In the genomic region with DNA sequence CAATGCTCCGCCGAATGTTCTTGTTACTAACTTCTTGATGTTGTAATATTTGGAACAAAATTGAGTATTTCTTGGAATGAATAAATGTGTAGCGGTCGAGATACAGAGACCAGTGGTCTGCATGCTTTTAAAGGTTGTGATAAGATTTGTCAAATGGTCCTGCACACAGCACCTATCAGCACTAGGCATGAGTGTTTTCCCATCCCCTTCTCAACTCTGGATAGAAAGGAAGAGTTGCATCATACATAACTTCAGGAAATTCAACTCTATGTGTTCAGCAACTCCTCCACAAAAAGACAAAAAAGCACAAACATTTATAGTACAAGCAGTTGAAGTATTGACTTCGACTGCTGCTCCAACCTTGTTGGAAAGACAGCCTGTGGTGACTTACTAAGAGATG, we compare ENCODE assay signal across 25 cellular contexts.
"Had no signal": no experiment of that assay in that cellular context is flagged by ENCODE, and none has a peak within 500 bp of the region (broad histone marks: within the 10 kb centered on the region; RNA-seq: fewer than 3 reads in every experiment).

No MANE protein-coding gene starts in this region.

- ATAC-seq: Panc1, PC-3, SK-N-SH treated with all-trans-retinoic acid at 6 μM for 48 hours had no signal

- H3K9me3 ChIP-seq: MG63, SJCRH30 had no signal

- H3K4me3 ChIP-seq: MG63, SJCRH30 had no signal

- H3K27me3 ChIP-seq: MG63, SJCRH30 had no signal

- DNase-seq: Karpas-422, KG1, MG63, NCI-H1092, NCI-H1105 treated with DMSO at 0.1 percent for 48 hours, NCI-H1417 treated with DMSO at 0.1 percent for 48 hours, NCI-H146, NCI-H1694 treated with DMSO at 0.1 percent for 48 hours, NCI-H1930, NCI-H2081, NCI-H2107, NCI-H2227 treated with DMSO at 0.1 percent for 48 hours, NCI-H446, NCI-H510A, NCI-H524 treated with DMSO at 0.1 percent for 48 hours, NCI-H69, NCI-H774, PC-3, SHP77 treated with DMSO at 0.1 percent for 48 hours, SJCRH30 had no signal

- H3K27ac ChIP-seq: HL-60, RWPE1, SJCRH30 had no signal

- FAIRE-seq: HTR-8/SVneo had no signal

- H3K4me1 ChIP-seq: SJCRH30 had no signal

- H3K36me3 ChIP-seq: MG63, SJCRH30 had no signal
